ENCODE assay signal across 14 cellular contexts in genomic region chr2:152344561-152345195, GRCh38.
"Had no signal": no experiment of that assay in that cellular context is flagged by ENCODE, and none has a peak within 500 bp of the region (broad histone marks: within the 10 kb centered on the region; RNA-seq: fewer than 3 reads in every experiment).

No MANE protein-coding gene starts in this region.

- H3K9me3 Mint-ChIP-seq: activated CD4-positive, alpha-beta T cell treated with anti-CD3 and anti-CD28 coated beads, Interleukin-2, amount 10 ng/mL, durations not matched to agents 7 days and 5 days; activated naive CD4-positive, alpha-beta T cell treated with anti-CD3 and anti-CD28 coated beads for 36 hours; activated T-helper 17 cell treated with anti-CD3 and anti-CD28 coated beads, Interleukin-2, amount 50 U/mL, for 72 hours; neural crest cell; type B pancreatic cell had no signal

- H3K4me1 Mint-ChIP-seq: activated CD4-positive, alpha-beta T cell treated with anti-CD3 and anti-CD28 coated beads, Interleukin-2, amount 10 ng/mL, durations not matched to agents 7 days and 5 days; activated T-helper 17 cell treated with anti-CD3 and anti-CD28 coated beads, Interleukin-2, amount 50 U/mL, for 72 hours had no signal

- ATAC-seq: activated T-helper 17 cell treated with anti-CD3 and anti-CD28 coated beads, Interleukin-2, amount 50 U/mL, for 72 hours; gastrocnemius medialis; left ventricle myocardium superior had no signal

- H3K27me3 Mint-ChIP-seq: activated T-helper 17 cell treated with anti-CD3 and anti-CD28 coated beads, Interleukin-2, amount 50 U/mL, for 72 hours; type B pancreatic cell had no signal

- H3K9me3 ChIP-seq: gastrocnemius medialis, suprapubic skin had no signal

- DNase-seq: activated CD4-positive, alpha-beta T cell treated with anti-CD3 and anti-CD28 coated beads, Interleukin-2, amount 10 ng/mL, durations not matched to agents 7 days and 5 days; activated CD4-positive, CD25-positive, alpha-beta regulatory T cell; activated CD8-positive, alpha-beta memory T cell treated with anti-CD3 and anti-CD28 coated beads for 24 hours; activated naive CD4-positive, alpha-beta T cell treated with anti-CD3 and anti-CD28 coated beads for 36 hours; effector CD8-positive, alpha-beta T cell; gastrocnemius medialis; left ventricle myocardium superior; stimulated activated CD4-positive, alpha-beta T cell treated with anti-CD3 and anti-CD28 coated beads, Interleukin-12 subunit alpha, Interleukin-12 subunit beta, amount 100 ng/mL, for 4 hours; stimulated activated naive CD4-positive, alpha-beta T cell treated with Interleukin-2 at 50 U/mL for 16 hours had no signal

- H3K27me3 ChIP-seq: gastrocnemius medialis, suprapubic skin had no signal

- H3K4me3 ChIP-seq: coronary artery, gastrocnemius medialis, suprapubic skin had no signal

- H3K4me3 Mint-ChIP-seq: activated CD4-positive, alpha-beta T cell treated with anti-CD3 and anti-CD28 coated beads, Interleukin-2, amount 10 ng/mL, durations not matched to agents 7 days and 5 days; activated naive CD4-positive, alpha-beta T cell treated with anti-CD3 and anti-CD28 coated beads for 36 hours; activated T-helper 17 cell treated with anti-CD3 and anti-CD28 coated beads, Interleukin-2, amount 50 U/mL, for 72 hours; neural crest cell; type B pancreatic cell had no signal

- H3K27ac ChIP-seq: coronary artery, gastrocnemius medialis, suprapubic skin had no signal

- H3K27ac Mint-ChIP-seq: activated CD4-positive, alpha-beta T cell treated with anti-CD3 and anti-CD28 coated beads, Interleukin-2, amount 10 ng/mL, durations not matched to agents 7 days and 5 days; activated naive CD4-positive, alpha-beta T cell treated with anti-CD3 and anti-CD28 coated beads for 36 hours; activated T-helper 17 cell treated with anti-CD3 and anti-CD28 coated beads, Interleukin-2, amount 50 U/mL, for 72 hours; type B pancreatic cell had no signal

- H3K4me1 ChIP-seq: suprapubic skin had no signal
